27 cellular contexts compared by ENCODE assay signal in genomic region chr1:196302981-196303380, GRCh38.
"Had no signal": no experiment of that assay in that cellular context is flagged by ENCODE, and none has a peak within 500 bp of the region (broad histone marks: within the 10 kb centered on the region; RNA-seq: fewer than 3 reads in every experiment).

No MANE protein-coding gene starts in this region.

- H3K9me3 ChIP-seq: colonic mucosa, heart left ventricle, mucosa of descending colon, psoas muscle, right lobe of liver, spleen, tibial artery, upper lobe of left lung, uterus had no signal

- H3K4me3 ChIP-seq: colonic mucosa, heart left ventricle, lung, mucosa of descending colon, psoas muscle, right lobe of liver, spleen, tibial artery, upper lobe of left lung, uterus had no signal

- FAIRE-seq: keratinocyte had no signal

- H3K4me1 ChIP-seq: colonic mucosa, heart left ventricle, psoas muscle, right lobe of liver, spleen, tibial artery, upper lobe of left lung, uterus had no signal

- H3K4me1 Mint-ChIP-seq: immature natural killer cell; natural killer cell; stimulated activated memory B cell treated with anti-CD40 and anti-IgM and Interleukin-4, amounts not matched to agents 10 μg/mL and 1 μg/mL and 100 μg/mL, for 72 hours had no signal

- H3K9me3 Mint-ChIP-seq: endodermal cell; stimulated activated naive CD8-positive, alpha-beta T cell treated with anti-CD3 and anti-CD28 coated beads, Interleukin-15, Interleukin-2, amounts not matched to agents 100 ng/mL and 50 ng/mL, for 24 hours had no signal

- H3K36me3 Mint-ChIP-seq: immature natural killer cell; natural killer cell; stimulated activated memory B cell treated with anti-CD40 and anti-IgM and Interleukin-4, amounts not matched to agents 10 μg/mL and 1 μg/mL and 100 μg/mL, for 72 hours had no signal

- H3K27ac ChIP-seq: colonic mucosa, heart left ventricle, psoas muscle, right lobe of liver, spleen, tibial artery, upper lobe of left lung, uterus had no signal

- H3K4me3 Mint-ChIP-seq: endodermal cell; immature natural killer cell; natural killer cell; stimulated activated memory B cell treated with anti-CD40 and anti-IgM and Interleukin-4, amounts not matched to agents 10 μg/mL and 1 μg/mL and 100 μg/mL, for 72 hours; stimulated activated naive CD8-positive, alpha-beta T cell treated with anti-CD3 and anti-CD28 coated beads, Interleukin-15, Interleukin-2, amounts not matched to agents 100 ng/mL and 50 ng/mL, for 24 hours had no signal

- H3K27me3 Mint-ChIP-seq: stimulated activated memory B cell treated with anti-CD40 and anti-IgM and Interleukin-4, amounts not matched to agents 10 μg/mL and 1 μg/mL and 100 μg/mL, for 72 hours; stimulated activated naive CD8-positive, alpha-beta T cell treated with anti-CD3 and anti-CD28 coated beads, Interleukin-15, Interleukin-2, amounts not matched to agents 100 ng/mL and 50 ng/mL, for 24 hours had no signal

- DNase-seq: colonic mucosa; effector CD4-positive, alpha-beta T cell; endodermal cell; erythroblast; foreskin melanocyte; heart left ventricle; hippocampal formation; immature natural killer cell; left cardiac atrium; left ventricle myocardium superior; mesenchymal stem cell; mucosa of descending colon; natural killer cell; psoas muscle; retina; right lobe of liver; spleen; stimulated activated CD4-positive, alpha-beta T cell treated with anti-CD3 and anti-CD28 coated beads, Interleukin-15, amount 100 ng/mL, for 24 hours; stimulated activated CD4-positive, alpha-beta T cell treated with anti-CD3 and anti-CD28 coated beads, Interleukin-1b, Interleukin-23, amount 100 ng/mL, for 48 hours; stimulated activated CD4-positive, alpha-beta T cell treated with anti-CD3 and anti-CD28 coated beads, Interleukin-4, amount 100 ng/mL, for 24 hours; tibial artery; upper lobe of left lung; uterus had no signal

- H3K27ac Mint-ChIP-seq: endodermal cell; immature natural killer cell; natural killer cell; stimulated activated memory B cell treated with anti-CD40 and anti-IgM and Interleukin-4, amounts not matched to agents 10 μg/mL and 1 μg/mL and 100 μg/mL, for 72 hours; stimulated activated naive CD8-positive, alpha-beta T cell treated with anti-CD3 and anti-CD28 coated beads, Interleukin-15, Interleukin-2, amounts not matched to agents 100 ng/mL and 50 ng/mL, for 24 hours had no signal

- H3K36me3 ChIP-seq: colonic mucosa, heart left ventricle, right lobe of liver, spleen, tibial artery, upper lobe of left lung, uterus had no signal

- H3K27me3 ChIP-seq: colonic mucosa, heart left ventricle, right lobe of liver, spleen, tibial artery, upper lobe of left lung, uterus had no signal
